8 cellular contexts compared by ENCODE assay signal in genomic region chr15:43104426-43104825, GRCh38. TPM values are rescaled to one million over a fixed set of nuclear protein-coding genes. Genes with fewer than 3 reads are reported as not detected.
DNase-seq lines count a peak whose midpoint lies in the region; ATAC-seq, FAIRE-seq and TF ChIP-seq lines count a peak whose summit lies in the region.

No MANE protein-coding gene starts in this region.

- no peak for TF ChIP-seq CTCF in CD8-positive, alpha-beta T cell (IDR thresholded peaks at IDR 0.05)
- TF ChIP-seq CTCF in Loucy (conservative IDR thresholded peaks at IDR 0.05; ENCODE audit: low read length): no peak
- no peak for TF ChIP-seq CTCF in chondrocyte (IDR thresholded peaks at IDR 0.05)
- no peak for TF ChIP-seq CTCF in neural cell (IDR thresholded peaks at IDR 0.05; ENCODE audit: poor library complexity, severe bottlenecking)
- no peak for TF ChIP-seq CTCF in prostate gland (IDR thresholded peaks at IDR 0.05)
- TF ChIP-seq CTCF in vagina (IDR thresholded peaks at IDR 0.05): no peak

- peak overlapping the region; percentile 99 for H3K4me2 ChIP-seq in Loucy (ENCODE audit: low read depth, low read length, poor library complexity, severe bottlenecking)
- H3K4me2 ChIP-seq in neural cell (ENCODE audit: low read length): peak overlapping the region; percentile 81

- peaks cover 66% of the 10 kb centered on the region for H3K79me2 ChIP-seq in Loucy (ENCODE audit: insufficient read depth, low read length)
- H3K79me2 ChIP-seq in neural cell (replicated peaks; ENCODE audit: insufficient read depth, low read length): peaks cover 44% of the 10 kb centered on the region

- TF ChIP-seq POLR2A in prostate gland (IDR thresholded peaks at IDR 0.05) (no peak), vagina (IDR thresholded peaks at IDR 0.05) (no peak)

- POLR2A ChIA-PET in CD8-positive, alpha-beta T cell (lab: Charles Lee): interaction anchor here (0.9 to 1.5 kb wide), 2 partner anchors 18 to 19 kb away, joined by 3 to 4 read pairs; no protein-coding TSS in a partner anchor

- no peaks in the 10 kb centered on the region for H3K27me3 ChIP-seq in CD8-positive, alpha-beta T cell (ENCODE audit: insufficient read depth, low read length)
- H3K27me3 ChIP-seq in Loucy (ENCODE audit: insufficient read depth, low read length, poor library complexity, severe bottlenecking): no peaks in the 10 kb centered on the region
- H3K27me3 ChIP-seq in neural cell (ENCODE audit: insufficient read depth, low read depth, low read length): no peaks in the 10 kb centered on the region
- H3K27me3 ChIP-seq in prostate gland (replicated peaks; ENCODE audit: insufficient read depth): no peaks in the 10 kb centered on the region
- H3K27me3 ChIP-seq in vagina: no peaks in the 10 kb centered on the region

- DNase-seq in CD8-positive, alpha-beta T cell: no peak
- DNase-seq in chondrocyte (ENCODE audit: low spot score): no peak
- no peak for DNase-seq in SKM-1 (lab: John Stamatoyannopoulos, UW; ENCODE audit: unreplicated experiment)
- DNase-seq in prostate gland (ENCODE audit: low spot score): no peak
- no peak for DNase-seq in frontal cortex (ENCODE audit: low spot score in 2 of 2)
- DNase-seq in vagina (ENCODE audit: extremely low spot score in 2 of 2): no peak

- H3K9me3 ChIP-seq in CD8-positive, alpha-beta T cell (ENCODE audit: low read length): no peaks in the 10 kb centered on the region
- H3K9me3 ChIP-seq in Loucy (ENCODE audit: insufficient read depth, low read depth, low read length) (no peaks in the 10 kb centered on the region), neural cell (ENCODE audit: low read length) (no peaks in the 10 kb centered on the region), prostate gland (no peaks in the 10 kb centered on the region), vagina (no peaks in the 10 kb centered on the region)

- CTCF ChIA-PET in CD8-positive, alpha-beta T cell (lab: Charles Lee): no interaction called here

- no peak for TF ChIP-seq RAD21 in neural cell (conservative IDR thresholded peaks at IDR 0.05)

- TF ChIP-seq EP300 in neural cell (conservative IDR thresholded peaks at IDR 0.05; ENCODE audit: poor library complexity, severe bottlenecking): no peak

- 32% methylated on average over 5 of the region's 5 CpGs for WGBS in prostate gland

- no peaks in the 10 kb centered on the region for H3K9me3 Mint-ChIP-seq in CD8-positive, alpha-beta T cell
- H3K9me3 Mint-ChIP-seq in chondrocyte (ENCODE audit: low read depth): no peaks in the 10 kb centered on the region

- H3F3A ChIP-seq in Loucy (ENCODE audit: low read depth): no peaks in the 10 kb centered on the region
- H3F3A ChIP-seq in neural cell (ENCODE audit: insufficient read depth, low read length, poor library complexity, severe bottlenecking): peaks cover 5% of the 10 kb centered on the region

- H3K27ac ChIP-seq in CD8-positive, alpha-beta T cell (ENCODE audit: low read depth, low read length): no peak overlapping the region
- no peak overlapping the region for H3K27ac ChIP-seq in neural cell (ENCODE audit: low read length)
- H3K27ac ChIP-seq in prostate gland: no peak overlapping the region
- H3K27ac ChIP-seq in vagina: no peak overlapping the region

- peaks cover 58% of the 10 kb centered on the region for H3K4me1 Mint-ChIP-seq in CD8-positive, alpha-beta T cell (ENCODE audit: low read depth)
- peaks cover 42% of the 10 kb centered on the region for H3K4me1 Mint-ChIP-seq in chondrocyte (ENCODE audit: low read depth)

- no peak for FAIRE-seq in frontal cortex (lab: Jason Lieb, UNC)

- no peaks in the 10 kb centered on the region for H3K9me2 ChIP-seq in Loucy (replicated peaks; ENCODE audit: low read depth, low read length)
- H3K9me2 ChIP-seq in neural cell (ENCODE audit: insufficient read depth, low read length): no peaks in the 10 kb centered on the region

- H3K9ac ChIP-seq in Loucy (ENCODE audit: low read depth, low read length, poor library complexity, severe bottlenecking) (peak overlapping the region; percentile 85), neural cell (ENCODE audit: low read length) (peak overlapping the region; percentile 33)

- no peak overlapping the region for H2AFZ ChIP-seq in Loucy (ENCODE audit: low read length)
- H2AFZ ChIP-seq in neural cell (ENCODE audit: low read depth, low read length): no peak overlapping the region

- peaks cover 3% of the 10 kb centered on the region for H3K36me3 ChIP-seq in CD8-positive, alpha-beta T cell (ENCODE audit: insufficient read depth, low read length)
- H3K36me3 ChIP-seq in Loucy (ENCODE audit: insufficient read depth, low read length) (no peaks in the 10 kb centered on the region), neural cell (ENCODE audit: insufficient read depth, low read length) (peaks cover 6% of the 10 kb centered on the region), prostate gland (no peaks in the 10 kb centered on the region), vagina (no peaks in the 10 kb centered on the region)

- no peaks in the 10 kb centered on the region for H3K27me3 Mint-ChIP-seq in CD8-positive, alpha-beta T cell (ENCODE audit: low read depth)
- no peaks in the 10 kb centered on the region for H3K27me3 Mint-ChIP-seq in chondrocyte (ENCODE audit: low read depth)

- intact Hi-C loops in CD8-positive, alpha-beta T cell (cut with DNase I, micrococcal nuclease): loop anchor here in 1 of 2 experiments (2.0 to 10.0 kb wide), 2 partner anchors 226 to 530 kb away; partner anchors contain the start of genes LCMT2 and STARD9
- intact Hi-C loops in prostate gland (cut with DNase I) (no loop called here), vagina (cut with DNase I) (no loop called here)

- no peak overlapping the region for H3K27ac Mint-ChIP-seq in CD8-positive, alpha-beta T cell
- no peak overlapping the region for H3K27ac Mint-ChIP-seq in chondrocyte (ENCODE audit: unreplicated experiment)

- H4K20me1 ChIP-seq in Loucy (ENCODE audit: insufficient read depth, low read length, poor library complexity, severe bottlenecking) (peaks cover 25% of the 10 kb centered on the region), neural cell (ENCODE audit: insufficient read depth) (no peaks in the 10 kb centered on the region)

- H3K4me1 ChIP-seq in CD8-positive, alpha-beta T cell (ENCODE audit: insufficient read depth, low read length): peaks cover 24% of the 10 kb centered on the region
- H3K4me1 ChIP-seq in Loucy (ENCODE audit: insufficient read depth, low read length, poor library complexity, severe bottlenecking) (peaks cover 49% of the 10 kb centered on the region), prostate gland (replicated peaks) (peaks cover 8% of the 10 kb centered on the region), vagina (peaks cover 37% of the 10 kb centered on the region)

- H3K4me3 Mint-ChIP-seq in CD8-positive, alpha-beta T cell: peak overlapping the region; percentile 48
- H3K4me3 Mint-ChIP-seq in chondrocyte (ENCODE audit: unreplicated experiment): peak overlapping the region; percentile 29

- H3K4me3 ChIP-seq in CD8-positive, alpha-beta T cell (ENCODE audit: low read depth, low read length): no peak overlapping the region
- H3K4me3 ChIP-seq in Loucy (ENCODE audit: low read length, poor library complexity, severe bottlenecking) (peak overlapping the region; percentile 89), neural cell (ENCODE audit: low read length) (peak overlapping the region; percentile 77), prostate gland (no peak overlapping the region), vagina (peak overlapping the region in 1 of 2 donors; percentile 82)

- no peak for ATAC-seq in CD8-positive, alpha-beta T cell

- peaks cover 44% of the 10 kb centered on the region for H3K36me3 Mint-ChIP-seq in CD8-positive, alpha-beta T cell
- peaks cover 14% of the 10 kb centered on the region for H3K36me3 Mint-ChIP-seq in chondrocyte (ENCODE audit: low read depth)

TF ChIP-seq in neural cell, 6 proteins besides CTCF, POLR2A, EP300 and RAD21:
- TF ChIP-seq SMC3 (conservative IDR thresholded peaks at IDR 0.05; ENCODE audit: poor library complexity): no peak
- TF ChIP-seq TAF1 (IDR thresholded peaks at IDR 0.05; ENCODE audit: low read depth): no peak
- TF ChIP-seq REST (IDR thresholded peaks at IDR 0.05; ENCODE audit: borderline replicate concordance): no peak
- no peak for TF ChIP-seq MXI1 (conservative IDR thresholded peaks at IDR 0.05; ENCODE audit: poor library complexity, severe bottlenecking)
- TF ChIP-seq EZH2 (IDR thresholded peaks at IDR 0.05; ENCODE audit: borderline replicate concordance, insufficient read depth, low read length, poor library complexity, severe bottlenecking): no peak
- TF ChIP-seq POLR2AphosphoS5 (IDR thresholded peaks at IDR 0.05): no peak

RNA-seq across cellular contexts. Expression of gene UBR1, which starts 1.4 kb away (rescaled TPM):
- total RNA-seq in CD8-positive, alpha-beta T cell: 10 to 100 TPM; 53.4 to 54.3 TPM
- total RNA-seq in chondrocyte: 22.3 to 27.9 TPM (median 24.3 TPM) in 3 replicates
- polyA plus RNA-seq in neural cell: 33.5 and 35.9 TPM in 2 replicates
- polyA minus RNA-seq in neural cell: 87.4 and 99.2 TPM in 2 replicates
- 10 to 100 TPM; 27.2 to 28.0 TPM for total RNA-seq in prostate gland
- total RNA-seq in frontal cortex: 75.0 TPM
- total RNA-seq in vagina: 21.9 TPM

RNA-seq across cellular contexts. Expression of gene TMEM62, which starts 29.0 kb away (rescaled TPM):
- total RNA-seq in CD8-positive, alpha-beta T cell: 10 to 100 TPM; 23.0 to 25.5 TPM
- total RNA-seq in chondrocyte (8.3 to 11.0 TPM (median 10.2 TPM) in 3 replicates), prostate gland (10 to 100 TPM; 34.4 to 35.4 TPM), frontal cortex (47.7 TPM), vagina (86.9 TPM)
- 8.7 and 14.3 TPM in 2 replicates for polyA plus RNA-seq in neural cell
- 10.5 and 12.5 TPM in 2 replicates for polyA minus RNA-seq in neural cell

Comparison
In these comparisons a context has a peak if more than half of its experiments do, and no peak if none do; other contexts are left out.
1. H3K4me3 ChIP-seq: peak in Loucy (single experiment) and neural cell (single experiment); none in CD8-positive, alpha-beta T cell (single experiment) and prostate gland (0 of 2).